Comparison of ENCODE assay signal across 8 cellular contexts in genomic region chr6:139029470-139030210, GRCh38. TPM values are rescaled to one million over a fixed set of nuclear protein-coding genes. Genes with fewer than 3 reads are reported as not detected.
DNase-seq lines count a peak whose midpoint lies in the region; ATAC-seq and TF ChIP-seq lines count a peak whose summit lies in the region.

No MANE protein-coding gene starts in this region.

- CTCF ChIA-PET in mammary epithelial cell (lab: Charles Lee; ENCODE audit: low non-redundant PET) = no interaction called here

- dilution Hi-C loops in mammary epithelial cell (cut with HindIII; ENCODE audit: low sequenced_read_pairs) = no loop called here

- in situ Hi-C loops in mammary epithelial cell (cut with MboI; ENCODE audit: low sequenced_read_pairs in 2 of 2) = no loop called here

- no peaks in the 10 kb centered on the region for H3K36me3 ChIP-seq in Peyer's patch
- H3K36me3 ChIP-seq in mammary epithelial cell (ENCODE audit: insufficient read depth, low read length) = no peaks in the 10 kb centered on the region

- H4K20me1 ChIP-seq in mammary epithelial cell (ENCODE audit: insufficient read depth, low read length) = no peaks in the 10 kb centered on the region

- intact Hi-C loops in mammary epithelial cell (cut with micrococcal nuclease) = loop anchor here (2.0 to 5.0 kb wide), 4 partner anchors 43 to 333 kb away; partner anchors contain the start of gene HECA

- peak overlapping the region; percentile 49 to 93 (median 82) for H3K4me3 ChIP-seq in Peyer's patch
- H3K4me3 ChIP-seq in mammary epithelial cell (replicated peaks in 1 of 3; ENCODE audit: insufficient read depth in 1 of 3, low read depth in 2 of 3, low read length in 3 of 3) = peak overlapping the region; percentile 81 to 98 (median 81)

- H3K27me3 ChIP-seq in Peyer's patch (no peaks in the 10 kb centered on the region), mammary epithelial cell (ENCODE audit: insufficient read depth, low read length) (no peaks in the 10 kb centered on the region)

- H3K27ac ChIP-seq in Peyer's patch = peak overlapping the region; percentile 86 to 89 (median 88)
- peak overlapping the region; percentile 83 for H3K27ac ChIP-seq in mammary epithelial cell (ENCODE audit: insufficient read depth, low read depth, low read length)

- DNase-seq in EL = peak; percentile 62
- DNase-seq in Peyer's patch = peak; percentile 53 to 86 (median 83)
- DNase-seq in mammary epithelial cell = peak; percentile 19
- peak; percentile 28 for DNase-seq in kidney glomerular epithelial cell (lab: John Stamatoyannopoulos, UW)
- peak; percentile 12 for DNase-seq in stimulated activated CD8-positive, alpha-beta memory T cell treated with anti-CD3 and anti-CD28 coated beads, Interleukin-4, amount 100 ng/mL, for 24 hours (ENCODE audit: low read depth)
- DNase-seq in mesenteric fat pad (ENCODE audit: low spot score) = no peak

- peak in 1 of 6 experiments; percentile 1 for TF ChIP-seq CTCF in Peyer's patch (IDR thresholded peaks at IDR 0.05)
- TF ChIP-seq CTCF in mammary epithelial cell (conservative IDR thresholded peaks at IDR 0.05 in 1 of 2, IDR thresholded peaks at IDR 0.05 in 1 of 2; ENCODE audit: extremely low read depth in 1 of 2, insufficient read depth in 1 of 2, low read depth in 1 of 2, low read length in 2 of 2) = no peak

- H3K9ac ChIP-seq in mammary epithelial cell (ENCODE audit: insufficient read depth, low read length) = peak overlapping the region; percentile 81

- H3K79me2 ChIP-seq in mammary epithelial cell (ENCODE audit: insufficient read depth, low read length) = peaks cover 55% of the 10 kb centered on the region

- no TSS peak for BruUV-seq in mammary epithelial cell (replicated peaks; lab: Mats Ljungman, UMichigan)

- ATAC-seq in GM21367 (IDR thresholded peaks at IDR 0.05; ENCODE audit: unreplicated experiment) = peak; percentile 16
- ATAC-seq in HG03565 (IDR thresholded peaks at IDR 0.05; ENCODE audit: unreplicated experiment) = peak; percentile 14

- no peaks in the 10 kb centered on the region for H3K9me3 ChIP-seq in Peyer's patch
- no peaks in the 10 kb centered on the region for H3K9me3 ChIP-seq in mammary epithelial cell (replicated peaks; ENCODE audit: insufficient read depth, low read length)

- peaks cover 0 to 14% (median 4%) of the 10 kb centered on the region in 4 donors for H3K4me1 ChIP-seq in Peyer's patch
- H3K4me1 ChIP-seq in mammary epithelial cell (ENCODE audit: insufficient read depth, low read length) = peaks cover 12% of the 10 kb centered on the region

- peak overlapping the region; percentile 85 for H3K4me2 ChIP-seq in mammary epithelial cell (ENCODE audit: insufficient read depth, low read depth, low read length)

- H2AFZ ChIP-seq in mammary epithelial cell (ENCODE audit: low read depth, low read length) = peak overlapping the region; percentile 98

- 42% methylated on average over 14 of the region's 43 CpGs for WGBS in mammary epithelial cell (ENCODE audit: low coverage, missing lambda C conversion rate)

- TF ChIP-seq POLR2A in Peyer's patch (IDR thresholded peaks at IDR 0.05) = peak in 1 of 2 donors; percentile 35

RNA-seq across cellular contexts. Expression of gene ABRACL, which starts 1.1 kb away (rescaled TPM):
- total RNA-seq in Peyer's patch = 10 to 100 TPM; 33.3 to 75.1 (median 42.5) TPM
- total RNA-seq in mammary epithelial cell = 10 to 100 TPM; 42.5 to 50.4 TPM
- polyA plus RNA-seq in mammary epithelial cell = 65.2 TPM
- polyA minus RNA-seq in mammary epithelial cell = 9.5 TPM
- total RNA-seq in mesenteric fat pad = 23.8 TPM

RNA-seq across cellular contexts. Expression of gene REPS1, which starts 41.6 kb away (rescaled TPM):
- 10 to 100 TPM; 26.8 to 90.4 (median 61.5) TPM for total RNA-seq in Peyer's patch
- 10 to 100 TPM; 39.5 to 55.8 TPM for total RNA-seq in mammary epithelial cell
- polyA plus RNA-seq in mammary epithelial cell = 45.8 TPM
- 55.7 TPM for polyA minus RNA-seq in mammary epithelial cell
- total RNA-seq in mesenteric fat pad = 34.5 TPM
